ENCODE assay signal across 19 cellular contexts in the genomic region with DNA sequence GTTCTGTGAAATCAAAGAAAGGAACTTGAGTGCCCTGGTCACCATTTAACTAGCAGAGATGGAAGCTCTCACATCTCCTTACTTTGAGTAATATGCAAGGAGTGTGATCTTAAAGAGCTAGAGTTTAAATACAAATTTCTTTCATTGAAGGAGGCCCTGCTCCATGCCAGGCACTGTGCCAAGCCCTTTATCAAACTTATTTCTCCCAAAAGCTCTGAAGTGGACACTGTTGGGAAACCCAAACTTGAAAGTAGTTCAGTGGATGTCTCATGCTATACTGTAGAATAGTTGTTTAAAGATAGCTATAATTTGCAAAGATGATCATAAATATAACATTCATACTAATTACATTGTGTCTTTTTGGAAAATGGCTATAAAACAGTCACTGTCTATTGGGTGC. TPM values are rescaled to one million over a fixed set of nuclear protein-coding genes. Genes with fewer than 3 reads are reported as not detected.
DNase-seq lines count a peak whose midpoint lies in the region; ATAC-seq and TF ChIP-seq lines count a peak whose summit lies in the region.
"Had no signal": no experiment of that assay in that cellular context is flagged by ENCODE, and none has a peak within 500 bp of the region (broad histone marks: within the 10 kb centered on the region; RNA-seq: fewer than 3 reads in every experiment).

No MANE protein-coding gene starts in this region.

- TF ChIP-seq POLR2A in ovary (IDR thresholded peaks at IDR 0.05), result no peak

- H3K4me3 ChIP-seq in right cardiac atrium (ENCODE audit: low read length), result no peak overlapping the region
- no peak overlapping the region for H3K4me3 ChIP-seq in right atrium auricular region
- no peak overlapping the region for H3K4me3 ChIP-seq in fibroblast of pulmonary artery (replicated peaks; ENCODE audit: low read depth, low read length)
- H3K4me3 ChIP-seq in ovary, result no peak overlapping the region
- H3K4me3 ChIP-seq: HAP-1 had no signal

- peak in 1 of 2 donors; percentile 56 for ATAC-seq in right cardiac atrium
- ATAC-seq in HG02884 (IDR thresholded peaks at IDR 0.05; ENCODE audit: unreplicated experiment), result no peak
- no peak for ATAC-seq in GM18867 (IDR thresholded peaks at IDR 0.05; ENCODE audit: unreplicated experiment)

- H3K4me1 ChIP-seq in right cardiac atrium (ENCODE audit: control insufficient read depth, insufficient read depth, low read length) (peaks cover 2% of the 10 kb centered on the region), right atrium auricular region (no peaks in the 10 kb centered on the region), ovary (ENCODE audit: insufficient read depth) (no peaks in the 10 kb centered on the region)
- H3K4me1 ChIP-seq: HAP-1 had no signal

- TF ChIP-seq CTCF in right atrium auricular region (IDR thresholded peaks at IDR 0.05), result no peak
- no peak for TF ChIP-seq CTCF in fibroblast of pulmonary artery (IDR thresholded peaks at IDR 0.05; ENCODE audit: low read length, missing control alignments)
- TF ChIP-seq CTCF in ovary (IDR thresholded peaks at IDR 0.05), result no peak

- no peak overlapping the region for H3K27ac ChIP-seq in right cardiac atrium (ENCODE audit: low read length)
- H3K27ac ChIP-seq in right atrium auricular region, result no peak overlapping the region
- no peak overlapping the region for H3K27ac ChIP-seq in ovary

- H3K9me3 ChIP-seq in right cardiac atrium (ENCODE audit: control insufficient read depth, low read length) (no peaks in the 10 kb centered on the region), right atrium auricular region (no peaks in the 10 kb centered on the region), ovary (no peaks in the 10 kb centered on the region)
- H3K9me3 ChIP-seq: HAP-1 had no signal

- H3K36me3 ChIP-seq in right atrium auricular region, result peaks cover 20% of the 10 kb centered on the region
- H3K36me3 ChIP-seq in ovary, result no peaks in the 10 kb centered on the region
- H3K36me3 ChIP-seq: HAP-1 had no signal

- TF ChIP-seq EP300 in ovary (IDR thresholded peaks at IDR 0.05), result no peak

- peak; percentile 18 to 84 (median 62) for DNase-seq in right cardiac atrium
- DNase-seq in right atrium auricular region (ENCODE audit: low spot score), result no peak
- DNase-seq in fibroblast of pulmonary artery (ENCODE audit: low read depth), result peak; percentile 38
- peak in 4 of 5 donors; percentile 40 to 67 (median 58) for DNase-seq in ovary
- DNase-seq: C1 segment of cervical spinal cord; Calu3; CD4-positive, alpha-beta memory T cell; COR-L47; DMS53; DMS79 treated with DMSO at 0.1 percent for 48 hours; GF-D8; GOT3; HFFc6 had no signal

- H3K27me3 ChIP-seq in right cardiac atrium (ENCODE audit: control insufficient read depth, insufficient read depth), result no peaks in the 10 kb centered on the region
- H3K27me3 ChIP-seq in right atrium auricular region, result no peaks in the 10 kb centered on the region
- H3K27me3 ChIP-seq in ovary, result no peaks in the 10 kb centered on the region

- intact Hi-C loops in right cardiac atrium (cut with DNase I) (no loop called here), ovary (cut with DNase I) (no loop called here)

RNA-seq across cellular contexts. Expression of a gene that starts 17.1 kb away (rescaled TPM):
- 10 to 100 TPM in 2 of 4 donors, 1 to 10 TPM in 2; 6.2 to 19.3 (median 12.3) TPM for total RNA-seq in right cardiac atrium
- polyA plus RNA-seq in right cardiac atrium, result 10.1 TPM
- total RNA-seq in right atrium auricular region, result 10 to 100 TPM; 21.7 to 83.1 TPM
- 100 to 1,000 TPM in 1 of 7 donors, 10 to 100 TPM in 6; 14.5 to 118 (median 23.6) TPM for total RNA-seq in ovary
- 10 to 100 TPM; 28.5 to 33.7 TPM for polyA plus RNA-seq in ovary
- total RNA-seq: A172; A673; Calu3; CD4-positive, alpha-beta memory T cell; G401 had no signal
- polyA plus RNA-seq: CD4-positive, alpha-beta memory T cell had no signal
